8 cellular contexts compared by ENCODE assay signal in the genomic region with DNA sequence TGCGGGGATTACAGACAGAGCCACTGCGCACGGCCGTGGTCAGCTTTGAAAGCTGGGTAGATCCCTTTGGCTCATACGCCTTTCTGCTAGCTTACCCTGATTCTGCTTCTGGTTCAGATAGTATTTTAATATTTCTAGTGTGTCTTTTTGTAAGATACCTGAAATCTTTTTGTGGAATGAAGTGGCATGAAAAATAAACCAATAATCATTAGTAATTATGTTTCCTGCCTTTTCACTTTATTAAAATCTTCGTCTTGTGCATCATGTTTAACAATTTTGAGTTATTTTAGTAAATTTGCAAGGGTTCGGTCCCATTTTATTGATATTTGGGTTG.
DNase-seq lines count a peak whose midpoint lies in the region; ATAC-seq and TF ChIP-seq lines count a peak whose summit lies in the region.
"Not testable (repeated sequence)": the region's sequence is repeated elsewhere in the genome, so short reads cannot be mapped to it uniquely, and the experiment has no call there.

No MANE protein-coding gene starts in this region.

- POLR2A ChIA-PET in AG04450 (lab: Yijun Ruan, JAX); HCT116 (lab: Charles Lee); RWPE1 (lab: Yijun Ruan, JAX; ENCODE audit: low non-redundant PET): not testable (repeated sequence)

- RAD21 ChIA-PET in HCT116 (lab: Charles Lee; ENCODE audit: low non-redundant PET in 1 of 2, low total read pairs in 2 of 2, uncharacterized antibody in 2 of 2, unreplicated experiment in 2 of 2), result not testable (repeated sequence)

- not testable (repeated sequence) for H3K9me3 Mint-ChIP-seq in activated naive CD4-positive, alpha-beta T cell treated with anti-CD3 and anti-CD28 coated beads, Interleukin-2, amount 10 ng/mL, durations not matched to agents 7 days and 5 days; natural killer cell; stimulated activated naive B cell treated with anti-CD40 and anti-IgM and Interleukin-4, amounts not matched to agents 10 μg/mL and 1 μg/mL and 100 μg/mL, for 72 hours

- H3K4me3 ChIP-seq in AG04450 (ENCODE audit: low read depth, low read length), result peak overlapping the region; percentile 63
- peak overlapping the region; percentile 65 for H3K4me3 ChIP-seq in HCT116 (replicated peaks in 1 of 2; ENCODE audit: low read depth in 1 of 2, low read length in 2 of 2)
- peak overlapping the region; percentile 91 for H3K4me3 ChIP-seq in effector memory CD4-positive, alpha-beta T cell (ENCODE audit: insufficient read depth, low read depth, low read length, poor library complexity, severe bottlenecking)
- peak overlapping the region; percentile 66 for H3K4me3 ChIP-seq in iPS-18a (ENCODE audit: low read length)

- intact Hi-C loops in HCT116 (cut with micrococcal nuclease); natural killer cell (cut with micrococcal nuclease): not testable (repeated sequence)

- not testable (repeated sequence) for H3K27ac ChIP-seq in AG04450 (ENCODE audit: low read depth, low read length); iPS-18a (ENCODE audit: low read length)
- H3K27ac ChIP-seq in HCT116 (ENCODE audit: low read depth, low read length), result peak overlapping the region; percentile 72
- H3K27ac ChIP-seq in RWPE1, result peak overlapping the region; percentile 52; the same call in 1 of the 2 replicates
- H3K27ac ChIP-seq in effector memory CD4-positive, alpha-beta T cell (ENCODE audit: insufficient read depth, low read length, poor library complexity, severe bottlenecking), result peak overlapping the region; percentile 73

- H2AFZ ChIP-seq in HCT116 (ENCODE audit: low read depth, low read length, poor library complexity, severe bottlenecking), result not testable (repeated sequence)

- not testable (repeated sequence) for TF ChIP-seq CTCF in AG04450 (IDR thresholded peaks at IDR 0.05; ENCODE audit: low read depth, low read length); HCT116 (IDR thresholded peaks at IDR 0.05 in 2 of 3, conservative IDR thresholded peaks at IDR 0.05 in 1 of 3; ENCODE audit: borderline replicate concordance in 1 of 3, insufficient read depth in 1 of 3, low read depth in 2 of 3, low read length in 2 of 3); RWPE1 (conservative IDR thresholded peaks at IDR 0.05; ENCODE audit: low read depth); natural killer cell (IDR thresholded peaks at IDR 0.05)

- H3K4me2 ChIP-seq in HCT116 (ENCODE audit: low read length), result peak overlapping the region; percentile 83

- H4K20me1 ChIP-seq in HCT116 (ENCODE audit: insufficient read depth), result not testable (repeated sequence)

- peak overlapping the region; percentile 75 for H3K4me3 Mint-ChIP-seq in activated naive CD4-positive, alpha-beta T cell treated with anti-CD3 and anti-CD28 coated beads, Interleukin-2, amount 10 ng/mL, durations not matched to agents 7 days and 5 days
- peak overlapping the region; percentile 90 for H3K4me3 Mint-ChIP-seq in natural killer cell
- H3K4me3 Mint-ChIP-seq in stimulated activated naive B cell treated with anti-CD40 and anti-IgM and Interleukin-4, amounts not matched to agents 10 μg/mL and 1 μg/mL and 100 μg/mL, for 72 hours, result peak overlapping the region; percentile 81 to 82

- not testable (repeated sequence) for H3K4me1 ChIP-seq in HCT116 (ENCODE audit: control insufficient read depth in 1 of 2, insufficient read depth in 2 of 2, low read length in 2 of 2); effector memory CD4-positive, alpha-beta T cell (ENCODE audit: control insufficient read depth, insufficient read depth, low read length, poor library complexity, severe bottlenecking); iPS-18a (ENCODE audit: control insufficient read depth, low read depth, low read length)

- H3K79me2 ChIP-seq in HCT116 (ENCODE audit: insufficient read depth, low read length), result not testable (repeated sequence)

- not testable (repeated sequence) for H3K9me3 ChIP-seq in AG04450 (ENCODE audit: control insufficient read depth, insufficient read depth, low read length); HCT116 (ENCODE audit: control insufficient read depth in 1 of 2, insufficient read depth in 1 of 2, low read depth in 1 of 2, low read length in 2 of 2); effector memory CD4-positive, alpha-beta T cell (ENCODE audit: control insufficient read depth, low read length); iPS-18a (ENCODE audit: control insufficient read depth, low read depth, low read length)

- peak overlapping the region; percentile 71 for H3K27ac Mint-ChIP-seq in activated naive CD4-positive, alpha-beta T cell treated with anti-CD3 and anti-CD28 coated beads, Interleukin-2, amount 10 ng/mL, durations not matched to agents 7 days and 5 days
- H3K27ac Mint-ChIP-seq in natural killer cell, result peak overlapping the region; percentile 75 to 77
- H3K27ac Mint-ChIP-seq in stimulated activated naive B cell treated with anti-CD40 and anti-IgM and Interleukin-4, amounts not matched to agents 10 μg/mL and 1 μg/mL and 100 μg/mL, for 72 hours, result peak overlapping the region; percentile 86

- H3K4me1 Mint-ChIP-seq in activated naive CD4-positive, alpha-beta T cell treated with anti-CD3 and anti-CD28 coated beads, Interleukin-2, amount 10 ng/mL, durations not matched to agents 7 days and 5 days; natural killer cell; stimulated activated naive B cell treated with anti-CD40 and anti-IgM and Interleukin-4, amounts not matched to agents 10 μg/mL and 1 μg/mL and 100 μg/mL, for 72 hours: not testable (repeated sequence)

- not testable (repeated sequence) for TF ChIP-seq RAD21 in HCT116 (IDR thresholded peaks at IDR 0.05; ENCODE audit: low read depth)

- H3K27me3 Mint-ChIP-seq in activated naive CD4-positive, alpha-beta T cell treated with anti-CD3 and anti-CD28 coated beads, Interleukin-2, amount 10 ng/mL, durations not matched to agents 7 days and 5 days; natural killer cell (ENCODE audit: low read depth in 2 of 2); stimulated activated naive B cell treated with anti-CD40 and anti-IgM and Interleukin-4, amounts not matched to agents 10 μg/mL and 1 μg/mL and 100 μg/mL, for 72 hours: not testable (repeated sequence)

- not testable (repeated sequence) for ATAC-seq in HCT116; natural killer cell; stimulated activated naive B cell treated with anti-CD40 and anti-IgM and Interleukin-4, amounts not matched to agents 10 μg/mL and 1 μg/mL and 100 μg/mL, for 72 hours (replicated peaks)

- CTCF ChIA-PET in AG04450 (lab: Charles Lee); HCT116 (lab: Charles Lee); RWPE1 (lab: Yijun Ruan, JAX); activated naive CD4-positive, alpha-beta T cell treated with anti-CD3 and anti-CD28 coated beads, Interleukin-2, amount 10 ng/mL, durations not matched to agents 7 days and 5 days (lab: Charles Lee): not testable (repeated sequence)

- peak overlapping the region; percentile 75 for H3K9ac ChIP-seq in HCT116 (ENCODE audit: low read length)
- H3K9ac ChIP-seq in iPS-18a (ENCODE audit: low read length), result not testable (repeated sequence)

- H3K9me2 ChIP-seq in HCT116 (ENCODE audit: insufficient read depth), result not testable (repeated sequence)

- BruUV-seq in HCT116 (replicated peaks; lab: Mats Ljungman, UMichigan), result not testable (repeated sequence)

- not testable (repeated sequence) for H3K36me3 Mint-ChIP-seq in activated naive CD4-positive, alpha-beta T cell treated with anti-CD3 and anti-CD28 coated beads, Interleukin-2, amount 10 ng/mL, durations not matched to agents 7 days and 5 days; natural killer cell; stimulated activated naive B cell treated with anti-CD40 and anti-IgM and Interleukin-4, amounts not matched to agents 10 μg/mL and 1 μg/mL and 100 μg/mL, for 72 hours

- not testable (repeated sequence) for TF ChIP-seq POLR2A in HCT116 (IDR thresholded peaks at IDR 0.05; ENCODE audit: borderline replicate concordance, extremely low read depth, insufficient read depth, insufficient read length)

- not testable (repeated sequence) for H3K27me3 ChIP-seq in AG04450 (ENCODE audit: control insufficient read depth, insufficient read depth, low read length); HCT116 (ENCODE audit: insufficient read depth, low read length); effector memory CD4-positive, alpha-beta T cell (replicated peaks; ENCODE audit: control insufficient read depth, insufficient read depth, low read length, poor library complexity, severe bottlenecking); iPS-18a (ENCODE audit: control insufficient read depth, insufficient read depth, low read length)

- not testable (repeated sequence) for DNase-seq in AG04450 (ENCODE audit: low read depth, low spot score); HCT116 (ENCODE audit: low read depth, low spot score); RWPE1 (ENCODE audit: low spot score); activated naive CD4-positive, alpha-beta T cell treated with anti-CD3 and anti-CD28 coated beads, Interleukin-2, amount 10 ng/mL, durations not matched to agents 7 days and 5 days; effector memory CD4-positive, alpha-beta T cell; natural killer cell; stimulated activated naive B cell treated with anti-CD40 and anti-IgM and Interleukin-4, amounts not matched to agents 10 μg/mL and 1 μg/mL and 100 μg/mL, for 72 hours

- not testable (repeated sequence) for H3K36me3 ChIP-seq in HCT116 (ENCODE audit: control insufficient read depth in 1 of 2, insufficient read depth in 2 of 2, low read length in 2 of 2); effector memory CD4-positive, alpha-beta T cell (ENCODE audit: control insufficient read depth, insufficient read depth, low read length); iPS-18a (ENCODE audit: control insufficient read depth, low read depth, low read length)
